ENCODE assay signal across 20 cellular contexts in the genomic region with DNA sequence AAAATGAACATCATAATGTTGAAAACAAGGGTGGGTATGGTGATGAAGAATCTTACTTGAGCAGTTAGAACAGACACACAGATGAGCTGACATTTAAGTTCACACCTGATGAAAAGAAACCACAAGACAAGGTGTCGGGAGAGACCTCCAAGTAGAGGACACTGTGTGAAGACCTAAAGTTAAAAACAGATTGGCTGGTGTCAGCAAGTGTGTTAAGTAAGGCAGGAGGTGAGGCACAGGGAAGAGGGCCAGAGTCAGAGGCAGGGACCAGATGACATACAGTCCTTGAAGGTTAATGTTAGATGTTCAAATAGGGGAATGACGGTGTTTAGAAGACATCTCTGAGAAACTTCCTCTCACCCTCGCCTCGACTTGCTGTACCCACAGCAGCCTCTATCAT.
DNase-seq lines count a peak whose midpoint lies in the region; ATAC-seq, FAIRE-seq and TF ChIP-seq lines count a peak whose summit lies in the region.
"Had no signal": no experiment of that assay in that cellular context is flagged by ENCODE, and none has a peak within 500 bp of the region (broad histone marks: within the 10 kb centered on the region; RNA-seq: fewer than 3 reads in every experiment).

No MANE protein-coding gene starts in this region.

- no peaks in the 10 kb centered on the region for H3K9me3 ChIP-seq in neural progenitor cell (ENCODE audit: low read depth)
- H3K9me3 ChIP-seq: BLaER1, Caco-2, HAP-1 had no signal

- H3K4me2 ChIP-seq in neural progenitor cell, result no peak overlapping the region
- H3K4me2 ChIP-seq: BLaER1 had no signal

- H3K9ac ChIP-seq in neural progenitor cell, result no peak overlapping the region
- H3K9ac ChIP-seq: BLaER1, GM23248 had no signal

- ATAC-seq in WTC11 (peak; percentile 26; the same call in 1 of the 2 replicates), HG03097 (IDR thresholded peaks at IDR 0.05; ENCODE audit: low FRiP score, unreplicated experiment) (no peak)
- ATAC-seq: CD8-positive, alpha-beta T cell; GM12878 had no signal

- TF ChIP-seq POLR2A in GM12892 (IDR thresholded peaks at IDR 0.05; ENCODE audit: low read depth, low read length), result no peak

- no peak overlapping the region for H3K27ac ChIP-seq in neural progenitor cell
- H3K27ac ChIP-seq: BLaER1, C4-2B, GM23248 had no signal

- H3K27me3 ChIP-seq in neural progenitor cell, result no peaks in the 10 kb centered on the region
- H3K27me3 ChIP-seq: BLaER1 had no signal

- TF ChIP-seq CTCF in WTC11 (IDR thresholded peaks at IDR 0.05), result no peak
- TF ChIP-seq CTCF in neural progenitor cell (IDR thresholded peaks at IDR 0.05), result no peak

- H3K4me3 ChIP-seq in Jurkat, Clone E6-1 (ENCODE audit: low read length), result no peak overlapping the region
- no peak overlapping the region for H3K4me3 ChIP-seq in neural progenitor cell
- H3K4me3 ChIP-seq: BLaER1, GM12878, GM23248, HAP-1 had no signal

- CTCF ChIA-PET in WTC11 (lab: Charles Lee), result no interaction called here

- H2AFZ ChIP-seq in neural progenitor cell (replicated peaks), result no peak overlapping the region
- H2AFZ ChIP-seq: GM23248 had no signal

- H3K4me1 Mint-ChIP-seq in WTC11 (peaks cover 16% of the 10 kb centered on the region), neural progenitor cell (peaks cover 30% of the 10 kb centered on the region)
- H3K4me1 Mint-ChIP-seq: B cell; CD4-positive, CD25-positive, alpha-beta regulatory T cell had no signal

- H3K4me3 Mint-ChIP-seq in WTC11, result no peak overlapping the region
- H3K4me3 Mint-ChIP-seq in neural progenitor cell, result no peak overlapping the region
- H3K4me3 Mint-ChIP-seq: B cell; CD4-positive, CD25-positive, alpha-beta regulatory T cell; CD8-positive, alpha-beta T cell; HFFc6 had no signal

- H3K27me3 Mint-ChIP-seq in WTC11 (ENCODE audit: low read depth) (no peaks in the 10 kb centered on the region), neural progenitor cell (ENCODE audit: insufficient read depth, low read depth) (peaks cover 2% of the 10 kb centered on the region)
- H3K27me3 Mint-ChIP-seq: B cell; CD4-positive, CD25-positive, alpha-beta regulatory T cell had no signal

- H3F3A ChIP-seq in neural progenitor cell (ENCODE audit: low read depth), result no peaks in the 10 kb centered on the region

- H4K20me1 ChIP-seq in neural progenitor cell (ENCODE audit: low read depth), result no peaks in the 10 kb centered on the region
- H4K20me1 ChIP-seq: BLaER1 had no signal

- H3K36me3 ChIP-seq in neural progenitor cell, result no peaks in the 10 kb centered on the region
- H3K36me3 ChIP-seq: BLaER1, HAP-1 had no signal

- H3K4me1 ChIP-seq in neural progenitor cell, result peaks cover 15% of the 10 kb centered on the region
- H3K4me1 ChIP-seq: BLaER1, Caco-2, HAP-1 had no signal

- H3K9me3 Mint-ChIP-seq in WTC11, result no peaks in the 10 kb centered on the region
- no peaks in the 10 kb centered on the region for H3K9me3 Mint-ChIP-seq in neural progenitor cell
- H3K9me3 Mint-ChIP-seq: CD8-positive, alpha-beta T cell had no signal

- H3K27ac Mint-ChIP-seq in WTC11 (no peak overlapping the region), neural progenitor cell (peak overlapping the region; percentile 69)
- H3K27ac Mint-ChIP-seq: B cell; CD4-positive, CD25-positive, alpha-beta regulatory T cell; CD8-positive, alpha-beta T cell; HFFc6 had no signal

- no peaks in the 10 kb centered on the region for H3K79me2 ChIP-seq in neural progenitor cell (ENCODE audit: low read depth)

- DNase-seq in Jurkat, Clone E6-1 (ENCODE audit: low read depth, low spot score), result peak; percentile 5
- DNase-seq in WTC11 (ENCODE audit: low spot score), result no peak
- DNase-seq in neural progenitor cell (ENCODE audit: low spot score), result no peak
- DNase-seq in NCI-H524 (lab: John Stamatoyannopoulos, UW), result no peak
- no peak for DNase-seq in GM12892 (ENCODE audit: insufficient read length)
- DNase-seq: Caco-2; CD4-positive, CD25-positive, alpha-beta regulatory T cell; CD8-positive, alpha-beta T cell; DMS153; EL; GDM1; GM23248; HFFc6 had no signal

- no peak for FAIRE-seq in GM12892 (lab: Jason Lieb, UNC)
- FAIRE-seq: GM12878, GM18507 had no signal

- H3K36me3 Mint-ChIP-seq in WTC11 (no peaks in the 10 kb centered on the region), neural progenitor cell (peaks cover 2% of the 10 kb centered on the region)
- H3K36me3 Mint-ChIP-seq: CD4-positive, CD25-positive, alpha-beta regulatory T cell; CD8-positive, alpha-beta T cell had no signal

- POLR2A ChIA-PET in WTC11 (lab: Charles Lee), result no interaction called here

TF ChIP-seq in WTC11, 78 proteins besides CTCF, POLR2A, EP300 and RAD21:
- TF ChIP-seq ZNF396 (CRISPR knock-in tag; IDR thresholded peaks at IDR 0.05; ENCODE audit: borderline replicate concordance), result no peak
- no peak for TF ChIP-seq RORB (CRISPR knock-in tag; IDR thresholded peaks at IDR 0.05)
- no peak for TF ChIP-seq MLX (CRISPR knock-in tag; IDR thresholded peaks at IDR 0.05)
TF ChIP-seq in WTC11: peak in this region for 0.
